In the genomic region with DNA sequence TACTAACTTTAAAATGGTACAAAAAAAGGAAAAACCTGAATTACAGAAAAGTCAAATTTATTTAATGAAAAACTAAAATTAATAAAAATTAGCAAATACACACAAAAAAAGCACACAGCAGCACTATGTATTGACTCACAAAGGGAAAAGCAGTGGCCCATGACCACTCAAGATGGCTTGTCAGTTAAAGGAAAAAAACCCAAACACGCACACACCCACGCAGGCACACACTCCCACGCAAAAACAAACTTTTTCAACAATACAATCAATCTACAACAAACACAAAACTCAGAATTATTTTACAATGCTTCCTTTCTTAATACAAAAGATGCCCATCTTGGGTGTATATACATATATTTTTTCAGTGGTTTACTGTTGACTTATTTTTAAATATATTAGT, we compare ENCODE assay signal across 17 cellular contexts. TPM values are rescaled to one million over a fixed set of nuclear protein-coding genes. Genes with fewer than 3 reads are reported as not detected.
A peak's percentile ranks its signal among the peaks of the same experiment; 100 is the strongest.
DNase-seq lines count a peak whose midpoint lies in the region; ATAC-seq and TF ChIP-seq lines count a peak whose summit lies in the region.
"Had no signal": no experiment of that assay in that cellular context is flagged by ENCODE, and none has a peak within 500 bp of the region (broad histone marks: within the 10 kb centered on the region; RNA-seq: fewer than 3 reads in every experiment).

No MANE protein-coding gene starts in this region.

- no peak overlapping the region for H2BK120ac ChIP-seq in neuronal stem cell (ENCODE audit: low read depth, low read length)

- no peak for TF ChIP-seq CTCF in 22Rv1 (IDR thresholded peaks at IDR 0.05)

- H3K79me1 ChIP-seq in neuronal stem cell (ENCODE audit: low read depth, low read length) = peaks cover 9% of the 10 kb centered on the region

- H3K9ac ChIP-seq in neuronal stem cell (ENCODE audit: low read depth, low read length, poor library complexity) = no peak overlapping the region

- no peak overlapping the region for H4K8ac ChIP-seq in neuronal stem cell (ENCODE audit: low read depth, low read length)

- peaks cover 8 to 11% of the 10 kb centered on the region in 2 donors for H3K4me1 ChIP-seq in neuronal stem cell (ENCODE audit: control insufficient read depth in 2 of 2, insufficient read depth in 1 of 2, low read depth in 1 of 2, low read length in 2 of 2)

- H2AK5ac ChIP-seq in neuronal stem cell (ENCODE audit: low read depth, low read length) = no peak overlapping the region

- DNase-seq in DMS53 treated with DMSO at 0.1 percent for 48 hours (lab: John Stamatoyannopoulos, UW; ENCODE audit: unreplicated experiment) = peak; percentile 16
- DNase-seq in glomerular visceral epithelial cell (ENCODE audit: extremely low spot score) = peak; percentile 13
- DNase-seq in neuronal stem cell (ENCODE audit: low spot score) = no peak
- no peak for DNase-seq in stimulated activated CD4-positive, alpha-beta T cell treated with anti-CD3 and anti-CD28 coated beads, Interleukin-4, amount 100 ng/mL, for 1 hour
- DNase-seq: BE2C; CD8-positive, alpha-beta memory T cell; HFFc6; NCI-H2081; NCI-H2227 treated with DMSO at 0.1 percent for 48 hours; NCI-H524 treated with DMSO at 0.1 percent for 48 hours; PC-9; T-cell had no signal

- H3K4me3 ChIP-seq in neuronal stem cell (ENCODE audit: low read length in 2 of 2) = no peak overlapping the region
- H3K4me3 ChIP-seq: PC-9, SK-N-MC had no signal

- H2BK12ac ChIP-seq in neuronal stem cell (ENCODE audit: low read length) = no peak overlapping the region

- no peak overlapping the region for H4K91ac ChIP-seq in neuronal stem cell (ENCODE audit: low read depth, low read length, poor library complexity)

- WGBS in neuronal stem cell (ENCODE audit: extremely low coverage in 2 of 2, insufficient read length in 2 of 2, insufficient replicate concordance in 1 of 2), 2 donors = 100% methylated on average over 2 of the region's 3 CpGs; no CpG with 5 or more reads in 1 of the 2 donors

- no peak overlapping the region for H2BK15ac ChIP-seq in neuronal stem cell (ENCODE audit: low read length)

- peak; percentile 36 for ATAC-seq in HG02885 (IDR thresholded peaks at IDR 0.05; ENCODE audit: poor library complexity, unreplicated experiment)
- ATAC-seq in GM21360 (IDR thresholded peaks at IDR 0.05; ENCODE audit: unreplicated experiment) = no peak
- ATAC-seq in GM21367 (IDR thresholded peaks at IDR 0.05; ENCODE audit: unreplicated experiment) = no peak
- ATAC-seq: T-cell had no signal

- no peak overlapping the region for H3K14ac ChIP-seq in neuronal stem cell (ENCODE audit: low read length)

- H3K4ac ChIP-seq in neuronal stem cell (ENCODE audit: low read length) = no peak overlapping the region

- H3K9me3 ChIP-seq in neuronal stem cell (replicated peaks in 1 of 2; ENCODE audit: control insufficient read depth in 2 of 2, insufficient read depth in 1 of 2, low read depth in 1 of 2, low read length in 2 of 2) = no peaks in the 10 kb centered on the region
- H3K9me3 ChIP-seq: BE2C had no signal

- H3K36me3 ChIP-seq in neuronal stem cell (replicated peaks in 1 of 2; ENCODE audit: control insufficient read depth in 2 of 2, insufficient read depth in 2 of 2, low read length in 2 of 2) = peaks cover 8 to 58% of the 10 kb centered on the region in 2 donors

- H2BK5ac ChIP-seq in neuronal stem cell (ENCODE audit: low read length) = no peak overlapping the region

- H3K18ac ChIP-seq in neuronal stem cell (ENCODE audit: low read length) = no peak overlapping the region

- H3K23ac ChIP-seq in neuronal stem cell (ENCODE audit: low read depth, low read length, poor library complexity) = no peak overlapping the region

- H3K27ac ChIP-seq in 22Rv1 (0 out of 2 replicates have a peak overlapping the region, but pooled peaks have one; percentile 10), neuronal stem cell (replicated peaks; ENCODE audit: low read length) (no peak overlapping the region)
- H3K27ac ChIP-seq: PC-9, SK-N-MC had no signal

- H2AFZ ChIP-seq in neuronal stem cell (ENCODE audit: low read length) = no peak overlapping the region
- H2AFZ ChIP-seq: PC-9 had no signal

- no peak overlapping the region for H3K4me2 ChIP-seq in neuronal stem cell (ENCODE audit: insufficient read depth, low read length, poor library complexity, severe bottlenecking)
- H3K4me2 ChIP-seq: PC-9 had no signal

- H3K27me3 ChIP-seq in neuronal stem cell (ENCODE audit: control insufficient read depth in 3 of 3, insufficient read depth in 3 of 3, low read depth in 1 of 3, low read length in 3 of 3) = no peaks in the 10 kb centered on the region
- H3K27me3 ChIP-seq: BE2C had no signal

RNA-seq across cellular contexts. Expression of a gene that starts 24.2 kb away (rescaled TPM):
- 24.0 TPM for polyA plus RNA-seq in neuronal stem cell (2013, experiment 1 of 2)
- 25.7 TPM for polyA plus RNA-seq in neuronal stem cell (2013, experiment 2 of 2)

Comparison
In these comparisons a context has a peak if more than half of its experiments do, and no peak if none do; other contexts are left out.
1. DNase-seq: peak in DMS53 treated with DMSO at 0.1 percent for 48 hours (single experiment) and glomerular visceral epithelial cell (single experiment); none in neuronal stem cell (single experiment) and stimulated activated CD4-positive, alpha-beta T cell treated with anti-CD3 and anti-CD28 coated beads, Interleukin-4, amount 100 ng/mL, for 1 hour (single experiment).